In the genomic region with DNA sequence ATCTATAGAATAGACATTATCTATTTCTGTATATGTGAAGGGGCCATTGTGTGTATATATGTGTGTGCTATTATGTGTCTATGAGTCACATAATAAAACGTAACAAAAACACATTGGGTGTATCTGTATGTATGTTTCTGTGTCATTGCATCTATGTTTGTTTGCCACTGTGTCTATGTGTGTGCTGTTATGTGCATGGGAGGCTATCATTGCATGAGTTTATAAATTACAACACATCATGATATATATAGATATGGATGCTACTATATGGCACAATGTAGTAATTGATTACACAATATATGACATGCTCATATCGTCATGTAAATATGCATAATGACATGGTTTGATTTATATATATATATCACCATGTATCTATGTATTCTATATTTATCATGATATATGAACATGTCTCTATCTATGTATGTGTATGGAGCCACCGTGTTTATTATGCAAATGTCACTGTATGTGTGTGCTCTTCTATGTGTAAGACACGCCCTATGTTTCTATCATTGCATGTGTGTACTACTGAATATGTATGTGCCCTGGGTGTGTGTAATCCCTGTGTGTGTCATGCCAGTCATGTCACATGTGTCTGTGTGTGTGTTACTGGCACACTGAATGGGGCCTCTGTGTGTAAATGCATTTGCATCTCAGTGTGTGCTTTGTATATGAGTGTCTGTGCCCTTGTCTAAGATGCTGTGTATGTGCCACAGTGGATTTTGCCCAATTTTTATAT, we compare ENCODE assay signal across 1 cellular context.
TF ChIP-seq lines count a peak whose summit lies in the region.

No MANE protein-coding gene starts in this region.

TF ChIP-seq in K562, 482 proteins besides CTCF, POLR2A, EP300 and RAD21 (continued from another document and continues in another):
- TF ChIP-seq, protein P1, sequence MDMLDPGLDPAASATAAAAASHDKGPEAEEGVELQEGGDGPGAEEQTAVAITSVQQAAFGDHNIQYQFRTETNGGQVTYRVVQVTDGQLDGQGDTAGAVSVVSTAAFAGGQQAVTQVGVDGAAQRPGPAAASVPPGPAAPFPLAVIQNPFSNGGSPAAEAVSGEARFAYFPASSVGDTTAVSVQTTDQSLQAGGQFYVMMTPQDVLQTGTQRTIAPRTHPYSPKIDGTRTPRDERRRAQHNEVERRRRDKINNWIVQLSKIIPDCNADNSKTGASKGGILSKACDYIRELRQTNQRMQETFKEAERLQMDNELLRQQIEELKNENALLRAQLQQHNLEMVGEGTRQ (CRISPR knock-in tag; IDR thresholded peaks at IDR 0.05) = no peak
- no peak for TF ChIP-seq ZNF75A (CRISPR knock-in tag; IDR thresholded peaks at IDR 0.05)
- TF ChIP-seq GABPA (tag; conservative IDR thresholded peaks at IDR 0.05; ENCODE audit: low read depth) = no peak; the same call in 1 of the 2 replicates
- no peak for TF ChIP-seq ZNF239 (CRISPR knock-in tag; IDR thresholded peaks at IDR 0.05)
- TF ChIP-seq, protein P2, sequence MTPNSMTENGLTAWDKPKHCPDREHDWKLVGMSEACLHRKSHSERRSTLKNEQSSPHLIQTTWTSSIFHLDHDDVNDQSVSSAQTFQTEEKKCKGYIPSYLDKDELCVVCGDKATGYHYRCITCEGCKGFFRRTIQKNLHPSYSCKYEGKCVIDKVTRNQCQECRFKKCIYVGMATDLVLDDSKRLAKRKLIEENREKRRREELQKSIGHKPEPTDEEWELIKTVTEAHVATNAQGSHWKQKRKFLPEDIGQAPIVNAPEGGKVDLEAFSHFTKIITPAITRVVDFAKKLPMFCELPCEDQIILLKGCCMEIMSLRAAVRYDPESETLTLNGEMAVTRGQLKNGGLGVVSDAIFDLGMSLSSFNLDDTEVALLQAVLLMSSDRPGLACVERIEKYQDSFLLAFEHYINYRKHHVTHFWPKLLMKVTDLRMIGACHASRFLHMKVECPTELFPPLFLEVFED (CRISPR knock-in tag; conservative IDR thresholded peaks at IDR 0.05) = peak; percentile 85
- TF ChIP-seq MAFG (tag; conservative IDR thresholded peaks at IDR 0.05) = no peak
- TF ChIP-seq MEF2A (IDR thresholded peaks at IDR 0.05; ENCODE audit: control insufficient read depth, low read depth, low read length) = no peak
- no peak for TF ChIP-seq EHMT2 (IDR thresholded peaks at IDR 0.05)
- no peak for TF ChIP-seq ZSCAN32 (CRISPR knock-in tag; IDR thresholded peaks at IDR 0.05)
- no peak; a peak in 1 of 4 replicates for TF ChIP-seq RCOR1 (IDR thresholded peaks at IDR 0.05; ENCODE audit: borderline replicate concordance in 1 of 2, low read depth in 2 of 2, low read length in 2 of 2)
- no peak for TF ChIP-seq MYBL2 (IDR thresholded peaks at IDR 0.05; ENCODE audit: low read depth)
- no peak for TF ChIP-seq MYBL2 (CRISPR knock-in tag; IDR thresholded peaks at IDR 0.05; ENCODE audit: borderline replicate concordance)
- no peak for TF ChIP-seq FOXJ2 (tag; IDR thresholded peaks at IDR 0.05)
- no peak for TF ChIP-seq NR3C1 (CRISPR knock-in tag; IDR thresholded peaks at IDR 0.05)
- no peak for TF ChIP-seq CBX3 (IDR thresholded peaks at IDR 0.05; ENCODE audit: borderline replicate concordance in 1 of 2, low read length in 2 of 2)
- TF ChIP-seq, protein P3, sequence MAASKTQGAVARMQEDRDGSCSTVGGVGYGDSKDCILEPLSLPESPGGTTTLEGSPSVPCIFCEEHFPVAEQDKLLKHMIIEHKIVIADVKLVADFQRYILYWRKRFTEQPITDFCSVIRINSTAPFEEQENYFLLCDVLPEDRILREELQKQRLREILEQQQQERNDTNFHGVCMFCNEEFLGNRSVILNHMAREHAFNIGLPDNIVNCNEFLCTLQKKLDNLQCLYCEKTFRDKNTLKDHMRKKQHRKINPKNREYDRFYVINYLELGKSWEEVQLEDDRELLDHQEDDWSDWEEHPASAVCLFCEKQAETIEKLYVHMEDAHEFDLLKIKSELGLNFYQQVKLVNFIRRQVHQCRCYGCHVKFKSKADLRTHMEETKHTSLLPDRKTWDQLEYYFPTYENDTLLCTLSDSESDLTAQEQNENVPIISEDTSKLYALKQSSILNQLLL (CRISPR knock-in tag; IDR thresholded peaks at IDR 0.05; ENCODE audit: borderline replicate concordance) = no peak
- TF ChIP-seq CAMTA2 (CRISPR knock-in tag; conservative IDR thresholded peaks at IDR 0.05) = peak; percentile 63; the same call in 1 of the 2 replicates
- no peak for TF ChIP-seq KDM2B (CRISPR knock-in tag; IDR thresholded peaks at IDR 0.05)
- peak; percentile 21; the same call in 1 of the 2 replicates for TF ChIP-seq OTX1 (CRISPR knock-in tag; IDR thresholded peaks at IDR 0.05)
- no peak for TF ChIP-seq BHLHE40 (IDR thresholded peaks at IDR 0.05; ENCODE audit: low read length)
- TF ChIP-seq SUPT5H (IDR thresholded peaks at IDR 0.05) = peak; percentile 99
- peak; percentile 67 for TF ChIP-seq HNRNPH1 (optimal IDR thresholded peaks at IDR 0.05; ENCODE audit: low read depth, low read length)
- TF ChIP-seq, protein P4, sequence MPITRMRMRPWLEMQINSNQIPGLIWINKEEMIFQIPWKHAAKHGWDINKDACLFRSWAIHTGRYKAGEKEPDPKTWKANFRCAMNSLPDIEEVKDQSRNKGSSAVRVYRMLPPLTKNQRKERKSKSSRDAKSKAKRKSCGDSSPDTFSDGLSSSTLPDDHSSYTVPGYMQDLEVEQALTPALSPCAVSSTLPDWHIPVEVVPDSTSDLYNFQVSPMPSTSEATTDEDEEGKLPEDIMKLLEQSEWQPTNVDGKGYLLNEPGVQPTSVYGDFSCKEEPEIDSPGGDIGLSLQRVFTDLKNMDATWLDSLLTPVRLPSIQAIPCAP (CRISPR knock-in tag; IDR thresholded peaks at IDR 0.05; ENCODE audit: borderline replicate concordance) = no peak
- TF ChIP-seq MTA2 (IDR thresholded peaks at IDR 0.05; ENCODE audit: low read depth) = no peak
- TF ChIP-seq KAT2B (IDR thresholded peaks at IDR 0.05; ENCODE audit: low read depth, low read length) = no peak
- TF ChIP-seq, protein P5, sequence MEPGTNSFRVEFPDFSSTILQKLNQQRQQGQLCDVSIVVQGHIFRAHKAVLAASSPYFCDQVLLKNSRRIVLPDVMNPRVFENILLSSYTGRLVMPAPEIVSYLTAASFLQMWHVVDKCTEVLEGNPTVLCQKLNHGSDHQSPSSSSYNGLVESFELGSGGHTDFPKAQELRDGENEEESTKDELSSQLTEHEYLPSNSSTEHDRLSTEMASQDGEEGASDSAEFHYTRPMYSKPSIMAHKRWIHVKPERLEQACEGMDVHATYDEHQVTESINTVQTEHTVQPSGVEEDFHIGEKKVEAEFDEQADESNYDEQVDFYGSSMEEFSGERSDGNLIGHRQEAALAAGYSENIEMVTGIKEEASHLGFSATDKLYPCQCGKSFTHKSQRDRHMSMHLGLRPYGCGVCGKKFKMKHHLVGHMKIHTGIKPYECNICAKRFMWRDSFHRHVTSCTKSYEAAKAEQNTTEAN (CRISPR knock-in tag; IDR thresholded peaks at IDR 0.05) = peak; percentile 72; the same call in 1 of the 2 replicates
- TF ChIP-seq, protein P6, sequence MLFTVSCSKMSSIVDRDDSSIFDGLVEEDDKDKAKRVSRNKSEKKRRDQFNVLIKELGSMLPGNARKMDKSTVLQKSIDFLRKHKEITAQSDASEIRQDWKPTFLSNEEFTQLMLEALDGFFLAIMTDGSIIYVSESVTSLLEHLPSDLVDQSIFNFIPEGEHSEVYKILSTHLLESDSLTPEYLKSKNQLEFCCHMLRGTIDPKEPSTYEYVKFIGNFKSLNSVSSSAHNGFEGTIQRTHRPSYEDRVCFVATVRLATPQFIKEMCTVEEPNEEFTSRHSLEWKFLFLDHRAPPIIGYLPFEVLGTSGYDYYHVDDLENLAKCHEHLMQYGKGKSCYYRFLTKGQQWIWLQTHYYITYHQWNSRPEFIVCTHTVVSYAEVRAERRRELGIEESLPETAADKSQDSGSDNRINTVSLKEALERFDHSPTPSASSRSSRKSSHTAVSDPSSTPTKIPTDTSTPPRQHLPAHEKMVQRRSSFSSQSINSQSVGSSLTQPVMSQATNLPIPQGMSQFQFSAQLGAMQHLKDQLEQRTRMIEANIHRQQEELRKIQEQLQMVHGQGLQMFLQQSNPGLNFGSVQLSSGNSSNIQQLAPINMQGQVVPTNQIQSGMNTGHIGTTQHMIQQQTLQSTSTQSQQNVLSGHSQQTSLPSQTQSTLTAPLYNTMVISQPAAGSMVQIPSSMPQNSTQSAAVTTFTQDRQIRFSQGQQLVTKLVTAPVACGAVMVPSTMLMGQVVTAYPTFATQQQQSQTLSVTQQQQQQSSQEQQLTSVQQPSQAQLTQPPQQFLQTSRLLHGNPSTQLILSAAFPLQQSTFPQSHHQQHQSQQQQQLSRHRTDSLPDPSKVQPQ (CRISPR knock-in tag; IDR thresholded peaks at IDR 0.05; ENCODE audit: borderline replicate concordance) = no peak
- TF ChIP-seq ILK (tag; IDR thresholded peaks at IDR 0.05; ENCODE audit: borderline replicate concordance, low read depth) = no peak
- no peak; a peak in 1 of 4 replicates for TF ChIP-seq FOXA3 (CRISPR knock-in tag; conservative IDR thresholded peaks at IDR 0.05 in 1 of 2, IDR thresholded peaks at IDR 0.05 in 1 of 2)
- TF ChIP-seq, protein P7, sequence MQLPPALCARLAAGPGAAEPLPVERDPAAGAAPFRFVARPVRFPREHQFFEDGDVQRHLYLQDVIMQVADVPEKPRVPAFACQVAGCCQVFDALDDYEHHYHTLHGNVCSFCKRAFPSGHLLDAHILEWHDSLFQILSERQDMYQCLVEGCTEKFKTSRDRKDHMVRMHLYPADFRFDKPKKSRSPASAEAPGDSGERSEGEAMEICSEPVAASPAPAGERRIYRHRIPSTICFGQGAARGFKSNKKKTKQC (CRISPR knock-in tag; IDR thresholded peaks at IDR 0.05) = no peak
- TF ChIP-seq ZNF584 (CRISPR knock-in tag; IDR thresholded peaks at IDR 0.05; ENCODE audit: low read depth) = no peak
- TF ChIP-seq POLR3G (IDR thresholded peaks at IDR 0.05; ENCODE audit: extremely low read depth, insufficient read length, insufficient replicate concordance) = no peak
- peak; percentile 82 for TF ChIP-seq ARHGAP35 (IDR thresholded peaks at IDR 0.05; ENCODE audit: partially characterized antibody)
- no peak for TF ChIP-seq MCM3 (IDR thresholded peaks at IDR 0.05)
- 0 out of 4 replicates have a peak, but pooled peaks of 1 of the 2 experiments have one; percentile 12 for TF ChIP-seq HDAC1 (IDR thresholded peaks at IDR 0.05)
- no peak for TF ChIP-seq DNMT1 (IDR thresholded peaks at IDR 0.05)
- TF ChIP-seq, protein P8, sequence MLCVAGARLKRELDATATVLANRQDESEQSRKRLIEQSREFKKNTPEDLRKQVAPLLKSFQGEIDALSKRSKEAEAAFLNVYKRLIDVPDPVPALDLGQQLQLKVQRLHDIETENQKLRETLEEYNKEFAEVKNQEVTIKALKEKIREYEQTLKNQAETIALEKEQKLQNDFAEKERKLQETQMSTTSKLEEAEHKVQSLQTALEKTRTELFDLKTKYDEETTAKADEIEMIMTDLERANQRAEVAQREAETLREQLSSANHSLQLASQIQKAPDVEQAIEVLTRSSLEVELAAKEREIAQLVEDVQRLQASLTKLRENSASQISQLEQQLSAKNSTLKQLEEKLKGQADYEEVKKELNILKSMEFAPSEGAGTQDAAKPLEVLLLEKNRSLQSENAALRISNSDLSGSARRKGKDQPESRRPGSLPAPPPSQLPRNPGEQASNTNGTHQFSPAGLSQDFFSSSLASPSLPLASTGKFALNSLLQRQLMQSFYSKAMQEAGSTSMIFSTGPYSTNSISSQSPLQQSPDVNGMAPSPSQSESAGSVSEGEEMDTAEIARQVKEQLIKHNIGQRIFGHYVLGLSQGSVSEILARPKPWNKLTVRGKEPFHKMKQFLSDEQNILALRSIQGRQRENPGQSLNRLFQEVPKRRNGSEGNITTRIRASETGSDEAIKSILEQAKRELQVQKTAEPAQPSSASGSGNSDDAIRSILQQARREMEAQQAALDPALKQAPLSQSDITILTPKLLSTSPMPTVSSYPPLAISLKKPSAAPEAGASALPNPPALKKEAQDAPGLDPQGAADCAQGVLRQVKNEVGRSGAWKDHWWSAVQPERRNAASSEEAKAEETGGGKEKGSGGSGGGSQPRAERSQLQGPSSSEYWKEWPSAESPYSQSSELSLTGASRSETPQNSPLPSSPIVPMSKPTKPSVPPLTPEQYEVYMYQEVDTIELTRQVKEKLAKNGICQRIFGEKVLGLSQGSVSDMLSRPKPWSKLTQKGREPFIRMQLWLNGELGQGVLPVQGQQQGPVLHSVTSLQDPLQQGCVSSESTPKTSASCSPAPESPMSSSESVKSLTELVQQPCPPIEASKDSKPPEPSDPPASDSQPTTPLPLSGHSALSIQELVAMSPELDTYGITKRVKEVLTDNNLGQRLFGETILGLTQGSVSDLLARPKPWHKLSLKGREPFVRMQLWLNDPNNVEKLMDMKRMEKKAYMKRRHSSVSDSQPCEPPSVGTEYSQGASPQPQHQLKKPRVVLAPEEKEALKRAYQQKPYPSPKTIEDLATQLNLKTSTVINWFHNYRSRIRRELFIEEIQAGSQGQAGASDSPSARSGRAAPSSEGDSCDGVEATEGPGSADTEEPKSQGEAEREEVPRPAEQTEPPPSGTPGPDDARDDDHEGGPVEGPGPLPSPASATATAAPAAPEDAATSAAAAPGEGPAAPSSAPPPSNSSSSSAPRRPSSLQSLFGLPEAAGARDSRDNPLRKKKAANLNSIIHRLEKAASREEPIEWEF (CRISPR knock-in tag; IDR thresholded peaks at IDR 0.05) = no peak
- TF ChIP-seq, protein P9, sequence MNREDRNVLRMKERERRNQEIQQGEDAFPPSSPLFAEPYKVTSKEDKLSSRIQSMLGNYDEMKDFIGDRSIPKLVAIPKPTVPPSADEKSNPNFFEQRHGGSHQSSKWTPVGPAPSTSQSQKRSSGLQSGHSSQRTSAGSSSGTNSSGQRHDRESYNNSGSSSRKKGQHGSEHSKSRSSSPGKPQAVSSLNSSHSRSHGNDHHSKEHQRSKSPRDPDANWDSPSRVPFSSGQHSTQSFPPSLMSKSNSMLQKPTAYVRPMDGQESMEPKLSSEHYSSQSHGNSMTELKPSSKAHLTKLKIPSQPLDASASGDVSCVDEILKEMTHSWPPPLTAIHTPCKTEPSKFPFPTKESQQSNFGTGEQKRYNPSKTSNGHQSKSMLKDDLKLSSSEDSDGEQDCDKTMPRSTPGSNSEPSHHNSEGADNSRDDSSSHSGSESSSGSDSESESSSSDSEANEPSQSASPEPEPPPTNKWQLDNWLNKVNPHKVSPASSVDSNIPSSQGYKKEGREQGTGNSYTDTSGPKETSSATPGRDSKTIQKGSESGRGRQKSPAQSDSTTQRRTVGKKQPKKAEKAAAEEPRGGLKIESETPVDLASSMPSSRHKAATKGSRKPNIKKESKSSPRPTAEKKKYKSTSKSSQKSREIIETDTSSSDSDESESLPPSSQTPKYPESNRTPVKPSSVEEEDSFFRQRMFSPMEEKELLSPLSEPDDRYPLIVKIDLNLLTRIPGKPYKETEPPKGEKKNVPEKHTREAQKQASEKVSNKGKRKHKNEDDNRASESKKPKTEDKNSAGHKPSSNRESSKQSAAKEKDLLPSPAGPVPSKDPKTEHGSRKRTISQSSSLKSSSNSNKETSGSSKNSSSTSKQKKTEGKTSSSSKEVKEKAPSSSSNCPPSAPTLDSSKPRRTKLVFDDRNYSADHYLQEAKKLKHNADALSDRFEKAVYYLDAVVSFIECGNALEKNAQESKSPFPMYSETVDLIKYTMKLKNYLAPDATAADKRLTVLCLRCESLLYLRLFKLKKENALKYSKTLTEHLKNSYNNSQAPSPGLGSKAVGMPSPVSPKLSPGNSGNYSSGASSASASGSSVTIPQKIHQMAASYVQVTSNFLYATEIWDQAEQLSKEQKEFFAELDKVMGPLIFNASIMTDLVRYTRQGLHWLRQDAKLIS (CRISPR knock-in tag; IDR thresholded peaks at IDR 0.05) = peak; percentile 76
- TF ChIP-seq ZNF212 (CRISPR knock-in tag; IDR thresholded peaks at IDR 0.05) = 0 out of 2 replicates have a peak, but pooled peaks have one; percentile 49
